ENCODE assay signal across 14 cellular contexts in the genomic region with DNA sequence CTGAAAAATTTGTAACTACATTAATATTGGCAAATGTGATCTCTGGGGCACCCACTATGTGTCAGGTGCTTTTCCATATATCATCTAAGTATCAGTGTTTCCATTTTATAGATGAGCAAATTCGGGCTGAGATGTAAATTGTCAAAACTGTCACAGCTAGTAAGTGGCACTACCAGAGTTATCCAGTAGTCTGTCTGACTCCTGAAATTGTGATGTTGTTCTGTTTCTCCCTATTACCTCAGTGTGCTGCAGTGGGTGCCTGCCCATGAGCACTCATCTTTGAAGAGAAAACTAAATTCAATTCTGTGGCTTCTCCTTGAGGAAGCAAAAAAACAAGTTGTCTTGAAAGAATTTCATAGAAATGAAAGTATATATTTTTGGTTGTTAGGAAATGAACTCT.
DNase-seq lines count a peak whose midpoint lies in the region; ATAC-seq and TF ChIP-seq lines count a peak whose summit lies in the region.
"Had no signal": no experiment of that assay in that cellular context is flagged by ENCODE, and none has a peak within 500 bp of the region (broad histone marks: within the 10 kb centered on the region; RNA-seq: fewer than 3 reads in every experiment).

No MANE protein-coding gene starts in this region.

- H3K4me3 Mint-ChIP-seq in WTC11 (no peak overlapping the region), progenitor cell of endocrine pancreas (ENCODE audit: low read depth) (no peak overlapping the region)
- H3K4me3 Mint-ChIP-seq: IgD-negative memory B cell had no signal

- CTCF ChIA-PET in HEK293T (lab: Yijun Ruan, JAX) (interaction anchor here (0.7 kb wide), 1 partner anchor 20 kb away, joined by 3 read pairs; no protein-coding TSS in a partner anchor), WTC11 (lab: Charles Lee) (interaction anchor here (0.8 to 1.5 kb wide), 3 partner anchors 10 to 14 kb away, joined by 3 to 4 read pairs (median 4); no protein-coding TSS in a partner anchor)

- H3K9me3 Mint-ChIP-seq in WTC11, result no peaks in the 10 kb centered on the region
- H3K9me3 Mint-ChIP-seq in progenitor cell of endocrine pancreas (ENCODE audit: low read depth), result no peaks in the 10 kb centered on the region
- H3K9me3 Mint-ChIP-seq: IgD-negative memory B cell had no signal

- no peaks in the 10 kb centered on the region for H3K27me3 Mint-ChIP-seq in WTC11 (ENCODE audit: low read depth)
- H3K27me3 Mint-ChIP-seq in progenitor cell of endocrine pancreas, result no peaks in the 10 kb centered on the region

- no peaks in the 10 kb centered on the region for H3K36me3 Mint-ChIP-seq in WTC11
- H3K36me3 Mint-ChIP-seq in progenitor cell of endocrine pancreas (ENCODE audit: insufficient read depth), result no peaks in the 10 kb centered on the region
- H3K36me3 Mint-ChIP-seq: IgD-negative memory B cell had no signal

- peak; percentile 21 for TF ChIP-seq CTCF in GM12873 (IDR thresholded peaks at IDR 0.05; ENCODE audit: insufficient read depth, low read depth, low read length, missing control alignments)
- TF ChIP-seq CTCF in WTC11 (IDR thresholded peaks at IDR 0.05), result no peak
- peak; percentile 32 for TF ChIP-seq CTCF in progenitor cell of endocrine pancreas (IDR thresholded peaks at IDR 0.05; ENCODE audit: unreplicated experiment)

- ATAC-seq in WTC11, result peak; percentile 74
- no peak for ATAC-seq in GM21381 (IDR thresholded peaks at IDR 0.05; ENCODE audit: unreplicated experiment)
- no peak for ATAC-seq in GM21528 (IDR thresholded peaks at IDR 0.05; ENCODE audit: low FRiP score, unreplicated experiment)
- ATAC-seq in GM18858 (IDR thresholded peaks at IDR 0.05; ENCODE audit: unreplicated experiment), result no peak

- DNase-seq in HEK293T (ENCODE audit: extremely low spot score), result peak; percentile 18
- DNase-seq in WTC11 (ENCODE audit: low spot score), result no peak
- no peak for DNase-seq in progenitor cell of endocrine pancreas (ENCODE audit: low spot score, unreplicated experiment)
- DNase-seq: COR-L47, DMS153, NCI-H1092 treated with DMSO at 0.1 percent for 48 hours, NCI-H187, Peyer's patch, SHP77 treated with DMSO at 0.1 percent for 48 hours had no signal

- H3K27ac Mint-ChIP-seq in WTC11 (no peak overlapping the region), progenitor cell of endocrine pancreas (no peak overlapping the region)
- H3K27ac Mint-ChIP-seq: IgD-negative memory B cell had no signal

- POLR2A ChIA-PET in HEK293T (lab: Yijun Ruan, JAX), result no interaction called here
- POLR2A ChIA-PET in WTC11 (lab: Charles Lee), result interaction anchor here (0.6 kb wide), 1 partner anchor 87 kb away, joined by 3 read pairs; no protein-coding TSS in a partner anchor

- H3K4me1 Mint-ChIP-seq in WTC11 (peaks cover 4% of the 10 kb centered on the region), progenitor cell of endocrine pancreas (ENCODE audit: low read depth) (no peaks in the 10 kb centered on the region)

TF ChIP-seq in HEK293T, 16 proteins besides CTCF, POLR2A, EP300 and RAD21:
- TF ChIP-seq LEF1 (IDR thresholded peaks at IDR 0.05; ENCODE audit: borderline replicate concordance), result no peak
- TF ChIP-seq FOXA1 (IDR thresholded peaks at IDR 0.05), result no peak
- no peak for TF ChIP-seq BHLHE40 (IDR thresholded peaks at IDR 0.05; ENCODE audit: borderline replicate concordance)
- no peak for TF ChIP-seq L3MBTL2 (conservative IDR thresholded peaks at IDR 0.05)
- TF ChIP-seq FOXM1 (IDR thresholded peaks at IDR 0.05; ENCODE audit: borderline replicate concordance), result no peak
- no peak for TF ChIP-seq HDGF (IDR thresholded peaks at IDR 0.05; ENCODE audit: borderline replicate concordance)
- TF ChIP-seq, protein P1, sequence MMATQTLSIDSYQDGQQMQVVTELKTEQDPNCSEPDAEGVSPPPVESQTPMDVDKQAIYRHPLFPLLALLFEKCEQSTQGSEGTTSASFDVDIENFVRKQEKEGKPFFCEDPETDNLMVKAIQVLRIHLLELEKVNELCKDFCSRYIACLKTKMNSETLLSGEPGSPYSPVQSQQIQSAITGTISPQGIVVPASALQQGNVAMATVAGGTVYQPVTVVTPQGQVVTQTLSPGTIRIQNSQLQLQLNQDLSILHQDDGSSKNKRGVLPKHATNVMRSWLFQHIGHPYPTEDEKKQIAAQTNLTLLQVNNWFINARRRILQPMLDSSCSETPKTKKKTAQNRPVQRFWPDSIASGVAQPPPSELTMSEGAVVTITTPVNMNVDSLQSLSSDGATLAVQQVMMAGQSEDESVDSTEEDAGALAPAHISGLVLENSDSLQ (IDR thresholded peaks at IDR 0.05), result no peak
- no peak for TF ChIP-seq NFRKB (IDR thresholded peaks at IDR 0.05)
- no peak for TF ChIP-seq ZNF384 (IDR thresholded peaks at IDR 0.05)
- TF ChIP-seq ARNT (IDR thresholded peaks at IDR 0.05), result no peak
- TF ChIP-seq SP1 (IDR thresholded peaks at IDR 0.05), result no peak
- TF ChIP-seq FOXK2 (IDR thresholded peaks at IDR 0.05), result no peak
- TF ChIP-seq CTBP1 (IDR thresholded peaks at IDR 0.05; ENCODE audit: borderline replicate concordance), result no peak
- TF ChIP-seq ELF4 (IDR thresholded peaks at IDR 0.05), result no peak
- TF ChIP-seq TARDBP (IDR thresholded peaks at IDR 0.05), result no peak
- no peak for TF ChIP-seq SUZ12 (IDR thresholded peaks at IDR 0.05)

TF ChIP-seq in WTC11, 78 proteins besides CTCF, POLR2A, EP300 and RAD21:
- TF ChIP-seq OVOL2 (CRISPR knock-in tag; IDR thresholded peaks at IDR 0.05; ENCODE audit: borderline replicate concordance) (no peak), ZNF263 (CRISPR knock-in tag; IDR thresholded peaks at IDR 0.05; ENCODE audit: low read depth) (no peak), JAZF1 (CRISPR knock-in tag; IDR thresholded peaks at IDR 0.05) (no peak), SMAD3 (CRISPR knock-in tag; IDR thresholded peaks at IDR 0.05; ENCODE audit: borderline replicate concordance) (no peak)
- TF ChIP-seq, protein P2, sequence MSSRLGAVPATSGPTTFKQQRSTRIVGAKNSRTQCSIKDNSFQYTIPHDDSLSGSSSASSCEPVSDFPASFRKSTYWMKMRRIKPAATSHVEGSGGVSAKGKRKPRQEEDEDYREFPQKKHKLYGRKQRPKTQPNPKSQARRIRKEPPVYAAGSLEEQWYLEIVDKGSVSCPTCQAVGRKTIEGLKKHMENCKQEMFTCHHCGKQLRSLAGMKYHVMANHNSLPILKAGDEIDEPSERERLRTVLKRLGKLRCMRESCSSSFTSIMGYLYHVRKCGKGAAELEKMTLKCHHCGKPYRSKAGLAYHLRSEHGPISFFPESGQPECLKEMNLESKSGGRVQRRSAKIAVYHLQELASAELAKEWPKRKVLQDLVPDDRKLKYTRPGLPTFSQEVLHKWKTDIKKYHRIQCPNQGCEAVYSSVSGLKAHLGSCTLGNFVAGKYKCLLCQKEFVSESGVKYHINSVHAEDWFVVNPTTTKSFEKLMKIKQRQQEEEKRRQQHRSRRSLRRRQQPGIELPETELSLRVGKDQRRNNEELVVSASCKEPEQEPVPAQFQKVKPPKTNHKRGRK (CRISPR knock-in tag; IDR thresholded peaks at IDR 0.05; ENCODE audit: borderline replicate concordance), result no peak
